1 cellular context compared by ENCODE assay signal in the genomic region with DNA sequence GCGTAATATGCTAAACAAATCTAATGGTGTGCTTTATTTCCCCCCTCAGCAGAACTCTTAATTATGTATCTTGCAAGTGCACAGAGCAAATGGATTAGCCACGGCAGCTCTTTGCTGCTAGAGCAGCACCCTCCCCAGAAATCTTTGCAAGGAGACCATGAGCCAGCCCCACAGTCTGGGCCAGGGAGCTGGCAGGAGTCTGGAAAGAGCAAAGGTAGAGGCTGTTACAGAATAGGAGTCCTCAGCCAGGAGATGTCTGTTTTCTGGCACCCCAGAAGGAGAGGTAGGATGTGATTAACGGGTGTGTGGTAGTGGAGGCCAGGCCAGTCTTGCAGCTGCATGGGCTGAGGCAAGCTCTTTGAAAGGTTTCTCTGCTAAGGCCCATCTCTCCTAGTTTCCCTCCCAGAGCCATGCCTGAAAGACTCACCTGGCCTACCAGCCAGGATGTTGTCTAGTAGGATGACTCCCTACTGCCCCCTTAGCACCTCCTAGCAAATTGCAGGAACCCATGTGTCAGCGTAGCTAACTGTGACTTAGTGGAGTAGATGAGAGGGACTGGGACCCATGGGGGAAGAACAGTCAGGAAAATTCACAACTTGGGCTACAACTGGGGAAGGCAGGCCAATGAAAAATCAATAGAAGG.
TF ChIP-seq lines count a peak whose summit lies in the region.

No MANE protein-coding gene starts in this region.

TF ChIP-seq in WTC11, 78 proteins besides CTCF, POLR2A, EP300 and RAD21 (continued from another document):
- TF ChIP-seq FOXP4 (CRISPR knock-in tag; IDR thresholded peaks at IDR 0.05) (no peak), E2F4 (CRISPR knock-in tag; IDR thresholded peaks at IDR 0.05; ENCODE audit: borderline replicate concordance, low read depth) (no peak), CREB1 (CRISPR knock-in tag; IDR thresholded peaks at IDR 0.05) (no peak), JAZF1 (CRISPR knock-in tag; IDR thresholded peaks at IDR 0.05) (no peak), ATF1 (CRISPR knock-in tag; IDR thresholded peaks at IDR 0.05) (no peak), ATF6 (CRISPR knock-in tag; IDR thresholded peaks at IDR 0.05) (no peak), ZNF416 (CRISPR knock-in tag; IDR thresholded peaks at IDR 0.05) (no peak), ZNF671 (CRISPR knock-in tag; IDR thresholded peaks at IDR 0.05) (no peak)
- TF ChIP-seq, protein P1, sequence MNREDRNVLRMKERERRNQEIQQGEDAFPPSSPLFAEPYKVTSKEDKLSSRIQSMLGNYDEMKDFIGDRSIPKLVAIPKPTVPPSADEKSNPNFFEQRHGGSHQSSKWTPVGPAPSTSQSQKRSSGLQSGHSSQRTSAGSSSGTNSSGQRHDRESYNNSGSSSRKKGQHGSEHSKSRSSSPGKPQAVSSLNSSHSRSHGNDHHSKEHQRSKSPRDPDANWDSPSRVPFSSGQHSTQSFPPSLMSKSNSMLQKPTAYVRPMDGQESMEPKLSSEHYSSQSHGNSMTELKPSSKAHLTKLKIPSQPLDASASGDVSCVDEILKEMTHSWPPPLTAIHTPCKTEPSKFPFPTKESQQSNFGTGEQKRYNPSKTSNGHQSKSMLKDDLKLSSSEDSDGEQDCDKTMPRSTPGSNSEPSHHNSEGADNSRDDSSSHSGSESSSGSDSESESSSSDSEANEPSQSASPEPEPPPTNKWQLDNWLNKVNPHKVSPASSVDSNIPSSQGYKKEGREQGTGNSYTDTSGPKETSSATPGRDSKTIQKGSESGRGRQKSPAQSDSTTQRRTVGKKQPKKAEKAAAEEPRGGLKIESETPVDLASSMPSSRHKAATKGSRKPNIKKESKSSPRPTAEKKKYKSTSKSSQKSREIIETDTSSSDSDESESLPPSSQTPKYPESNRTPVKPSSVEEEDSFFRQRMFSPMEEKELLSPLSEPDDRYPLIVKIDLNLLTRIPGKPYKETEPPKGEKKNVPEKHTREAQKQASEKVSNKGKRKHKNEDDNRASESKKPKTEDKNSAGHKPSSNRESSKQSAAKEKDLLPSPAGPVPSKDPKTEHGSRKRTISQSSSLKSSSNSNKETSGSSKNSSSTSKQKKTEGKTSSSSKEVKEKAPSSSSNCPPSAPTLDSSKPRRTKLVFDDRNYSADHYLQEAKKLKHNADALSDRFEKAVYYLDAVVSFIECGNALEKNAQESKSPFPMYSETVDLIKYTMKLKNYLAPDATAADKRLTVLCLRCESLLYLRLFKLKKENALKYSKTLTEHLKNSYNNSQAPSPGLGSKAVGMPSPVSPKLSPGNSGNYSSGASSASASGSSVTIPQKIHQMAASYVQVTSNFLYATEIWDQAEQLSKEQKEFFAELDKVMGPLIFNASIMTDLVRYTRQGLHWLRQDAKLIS (CRISPR knock-in tag; IDR thresholded peaks at IDR 0.05; ENCODE audit: borderline replicate concordance): no peak
- TF ChIP-seq, protein P2, sequence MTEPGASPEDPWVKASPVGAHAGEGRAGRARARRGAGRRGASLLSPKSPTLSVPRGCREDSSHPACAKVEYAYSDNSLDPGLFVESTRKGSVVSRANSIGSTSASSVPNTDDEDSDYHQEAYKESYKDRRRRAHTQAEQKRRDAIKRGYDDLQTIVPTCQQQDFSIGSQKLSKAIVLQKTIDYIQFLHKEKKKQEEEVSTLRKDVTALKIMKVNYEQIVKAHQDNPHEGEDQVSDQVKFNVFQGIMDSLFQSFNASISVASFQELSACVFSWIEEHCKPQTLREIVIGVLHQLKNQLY (CRISPR knock-in tag; IDR thresholded peaks at IDR 0.05): no peak
- TF ChIP-seq, protein P3, sequence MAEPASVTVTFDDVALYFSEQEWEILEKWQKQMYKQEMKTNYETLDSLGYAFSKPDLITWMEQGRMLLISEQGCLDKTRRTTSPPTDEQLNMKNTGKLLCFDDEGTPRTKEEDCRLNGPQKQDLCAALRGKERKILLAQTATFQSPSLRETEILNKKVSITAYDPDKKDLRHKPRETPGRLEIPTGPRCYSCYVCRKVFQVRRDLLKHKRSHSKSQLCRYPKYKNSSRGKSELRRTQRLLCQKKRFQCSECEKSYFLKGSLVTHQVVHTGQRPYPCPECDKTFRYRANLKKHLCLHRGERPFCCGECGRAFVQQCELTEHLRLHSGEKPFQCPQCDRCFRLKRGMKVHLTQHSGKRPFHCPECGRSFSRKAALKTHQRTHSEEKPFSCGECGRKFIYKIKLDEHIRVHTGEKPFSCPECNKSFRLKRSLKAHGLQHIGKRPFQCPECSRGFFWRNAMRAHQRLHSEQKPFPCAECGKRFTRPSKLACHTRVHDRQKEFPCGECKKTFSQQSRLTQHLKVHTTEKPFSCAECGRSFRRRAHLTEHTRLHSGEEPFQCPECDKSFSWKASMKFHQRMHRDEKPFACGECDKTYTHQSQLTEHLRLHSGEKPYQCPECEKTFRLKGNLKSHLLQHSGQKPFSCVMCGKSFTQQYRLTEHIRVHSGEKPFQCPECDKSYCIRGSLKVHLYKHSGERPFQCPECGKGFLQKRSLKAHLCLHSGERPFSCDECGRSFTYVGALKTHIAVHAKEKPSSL (CRISPR knock-in tag; conservative IDR thresholded peaks at IDR 0.05): no peak
- TF ChIP-seq, protein P4, sequence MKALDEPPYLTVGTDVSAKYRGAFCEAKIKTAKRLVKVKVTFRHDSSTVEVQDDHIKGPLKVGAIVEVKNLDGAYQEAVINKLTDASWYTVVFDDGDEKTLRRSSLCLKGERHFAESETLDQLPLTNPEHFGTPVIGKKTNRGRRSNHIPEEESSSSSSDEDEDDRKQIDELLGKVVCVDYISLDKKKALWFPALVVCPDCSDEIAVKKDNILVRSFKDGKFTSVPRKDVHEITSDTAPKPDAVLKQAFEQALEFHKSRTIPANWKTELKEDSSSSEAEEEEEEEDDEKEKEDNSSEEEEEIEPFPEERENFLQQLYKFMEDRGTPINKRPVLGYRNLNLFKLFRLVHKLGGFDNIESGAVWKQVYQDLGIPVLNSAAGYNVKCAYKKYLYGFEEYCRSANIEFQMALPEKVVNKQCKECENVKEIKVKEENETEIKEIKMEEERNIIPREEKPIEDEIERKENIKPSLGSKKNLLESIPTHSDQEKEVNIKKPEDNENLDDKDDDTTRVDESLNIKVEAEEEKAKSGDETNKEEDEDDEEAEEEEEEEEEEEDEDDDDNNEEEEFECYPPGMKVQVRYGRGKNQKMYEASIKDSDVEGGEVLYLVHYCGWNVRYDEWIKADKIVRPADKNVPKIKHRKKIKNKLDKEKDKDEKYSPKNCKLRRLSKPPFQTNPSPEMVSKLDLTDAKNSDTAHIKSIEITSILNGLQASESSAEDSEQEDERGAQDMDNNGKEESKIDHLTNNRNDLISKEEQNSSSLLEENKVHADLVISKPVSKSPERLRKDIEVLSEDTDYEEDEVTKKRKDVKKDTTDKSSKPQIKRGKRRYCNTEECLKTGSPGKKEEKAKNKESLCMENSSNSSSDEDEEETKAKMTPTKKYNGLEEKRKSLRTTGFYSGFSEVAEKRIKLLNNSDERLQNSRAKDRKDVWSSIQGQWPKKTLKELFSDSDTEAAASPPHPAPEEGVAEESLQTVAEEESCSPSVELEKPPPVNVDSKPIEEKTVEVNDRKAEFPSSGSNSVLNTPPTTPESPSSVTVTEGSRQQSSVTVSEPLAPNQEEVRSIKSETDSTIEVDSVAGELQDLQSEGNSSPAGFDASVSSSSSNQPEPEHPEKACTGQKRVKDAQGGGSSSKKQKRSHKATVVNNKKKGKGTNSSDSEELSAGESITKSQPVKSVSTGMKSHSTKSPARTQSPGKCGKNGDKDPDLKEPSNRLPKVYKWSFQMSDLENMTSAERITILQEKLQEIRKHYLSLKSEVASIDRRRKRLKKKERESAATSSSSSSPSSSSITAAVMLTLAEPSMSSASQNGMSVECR (CRISPR knock-in tag; IDR thresholded peaks at IDR 0.05; ENCODE audit: borderline replicate concordance): no peak
TF ChIP-seq in WTC11: peak in this region for 0.
